Comparison of ENCODE assay signal across 24 cellular contexts in genomic region chr18:52781113-52781512, GRCh38.
DNase-seq lines count a peak whose midpoint lies in the region; ATAC-seq and TF ChIP-seq lines count a peak whose summit lies in the region.
"Had no signal": no experiment of that assay in that cellular context is flagged by ENCODE, and none has a peak within 500 bp of the region (broad histone marks: within the 10 kb centered on the region; RNA-seq: fewer than 3 reads in every experiment).

No MANE protein-coding gene starts in this region.

- H3K4me1 ChIP-seq in A673 (ENCODE audit: insufficient read depth, low read length, poor library complexity, severe bottlenecking), result peaks cover 7% of the 10 kb centered on the region
- no peaks in the 10 kb centered on the region for H3K4me1 ChIP-seq in neural progenitor cell
- H3K4me1 ChIP-seq in foreskin keratinocyte, result no peaks in the 10 kb centered on the region
- H3K4me1 ChIP-seq in gastroesophageal sphincter, result no peaks in the 10 kb centered on the region
- no peaks in the 10 kb centered on the region for H3K4me1 ChIP-seq in BE2C
- H3K4me1 ChIP-seq: BLaER1 had no signal

- no peaks in the 10 kb centered on the region for H3K79me2 ChIP-seq in neural progenitor cell (ENCODE audit: low read depth)

- H3K27ac ChIP-seq in A673 (ENCODE audit: low read depth, low read length, poor library complexity, severe bottlenecking) (no peak overlapping the region), neural progenitor cell (no peak overlapping the region), foreskin keratinocyte (no peak overlapping the region), gastroesophageal sphincter (no peak overlapping the region)
- H3K27ac ChIP-seq: BLaER1 had no signal

- no peaks in the 10 kb centered on the region for H3F3A ChIP-seq in neural progenitor cell (ENCODE audit: low read depth)

- POLR2A ChIA-PET in A673 (lab: Charles Lee; ENCODE audit: low non-redundant PET), result no interaction called here

- TF ChIP-seq EP300 in gastroesophageal sphincter (IDR thresholded peaks at IDR 0.05), result no peak

- 76 to 79% methylated on average over 4 to 5 of the region's 5 CpGs for WGBS in gastroesophageal sphincter (ENCODE audit: low coverage in 1 of 2), 2 donors

- CTCF ChIA-PET in A673 (lab: Charles Lee), result no interaction called here

- H3K4me1 Mint-ChIP-seq in neural progenitor cell, result peaks cover 21% of the 10 kb centered on the region
- H3K4me1 Mint-ChIP-seq: B cell; CD14-positive monocyte; CD4-positive, alpha-beta memory T cell; CD4-positive, CD25-positive, alpha-beta regulatory T cell; CD8-positive, alpha-beta memory T cell had no signal

- no peak overlapping the region for H3K4me2 ChIP-seq in neural progenitor cell
- H3K4me2 ChIP-seq: BLaER1 had no signal

- H3K9ac ChIP-seq in neural progenitor cell, result no peak overlapping the region
- H3K9ac ChIP-seq: BLaER1 had no signal

- DNase-seq in A673 (ENCODE audit: low spot score), result peak; percentile 15
- DNase-seq in left colon, result no peak
- peak; percentile 15 for DNase-seq in neural progenitor cell (ENCODE audit: low spot score)
- no peak for DNase-seq in foreskin keratinocyte
- no peak for DNase-seq in BE2C
- DNase-seq: 8988T; AML-193; C1 segment of cervical spinal cord; CD4-positive, alpha-beta memory T cell; CD4-positive, CD25-positive, alpha-beta regulatory T cell; CD8-positive, alpha-beta memory T cell; COR-L47; DMS 273 treated with DMSO at 0.1 percent for 48 hours; DMS153; DMS53; DMS79; DND-41; EL; GDM1 had no signal

- H3K36me3 ChIP-seq in A673 (ENCODE audit: insufficient read depth, low read length, poor library complexity, severe bottlenecking) (no peaks in the 10 kb centered on the region), neural progenitor cell (no peaks in the 10 kb centered on the region), gastroesophageal sphincter (no peaks in the 10 kb centered on the region), BE2C (no peaks in the 10 kb centered on the region)
- H3K36me3 ChIP-seq: BLaER1 had no signal

- ATAC-seq in left colon, result peak; percentile 79
- no peak for ATAC-seq in foreskin keratinocyte
- no peak for ATAC-seq in gastroesophageal sphincter
- ATAC-seq: GM12878 had no signal

- no peaks in the 10 kb centered on the region for H3K9me3 ChIP-seq in A673 (ENCODE audit: low read depth, low read length, poor library complexity, severe bottlenecking)
- no peaks in the 10 kb centered on the region for H3K9me3 ChIP-seq in neural progenitor cell (ENCODE audit: low read depth)
- H3K9me3 ChIP-seq in gastroesophageal sphincter, result no peaks in the 10 kb centered on the region
- H3K9me3 ChIP-seq in BE2C, result no peaks in the 10 kb centered on the region
- H3K9me3 ChIP-seq: BLaER1 had no signal

- BruUV-seq in A673 (replicated peaks; lab: Mats Ljungman, UMichigan), result no TSS peak

- no peak for TF ChIP-seq POLR2A in gastroesophageal sphincter (IDR thresholded peaks at IDR 0.05)

- no peaks in the 10 kb centered on the region for H4K20me1 ChIP-seq in neural progenitor cell (ENCODE audit: low read depth)
- H4K20me1 ChIP-seq: BLaER1 had no signal

- intact Hi-C loops in A673 (cut with micrococcal nuclease; ENCODE audit: unreplicated experiment) (no loop called here), left colon (cut with DNase I, micrococcal nuclease) (no loop called here)

- peaks cover 2% of the 10 kb centered on the region for H3K27me3 Mint-ChIP-seq in neural progenitor cell (ENCODE audit: insufficient read depth, low read depth)
- H3K27me3 Mint-ChIP-seq: B cell; CD4-positive, alpha-beta memory T cell; CD4-positive, CD25-positive, alpha-beta regulatory T cell; CD8-positive, alpha-beta memory T cell had no signal

- H3K4me3 ChIP-seq in A673 (ENCODE audit: low read depth, low read length, poor library complexity, severe bottlenecking) (no peak overlapping the region), neural progenitor cell (no peak overlapping the region), gastroesophageal sphincter (no peak overlapping the region), BE2C (ENCODE audit: low read depth, low read length) (no peak overlapping the region)
- H3K4me3 ChIP-seq: BLaER1, GM12878 had no signal

- TF ChIP-seq CTCF in A673 (conservative IDR thresholded peaks at IDR 0.05; ENCODE audit: low read depth, low read length) (no peak), neural progenitor cell (IDR thresholded peaks at IDR 0.05) (no peak), foreskin keratinocyte (conservative IDR thresholded peaks at IDR 0.05) (no peak), gastroesophageal sphincter (IDR thresholded peaks at IDR 0.05) (no peak), BE2C (IDR thresholded peaks at IDR 0.05; ENCODE audit: low read depth, low read length) (no peak)

- H3K4me3 Mint-ChIP-seq in neural progenitor cell, result no peak overlapping the region
- H3K4me3 Mint-ChIP-seq: B cell; CD14-positive monocyte; CD4-positive, alpha-beta memory T cell; CD4-positive, CD25-positive, alpha-beta regulatory T cell; CD8-positive, alpha-beta memory T cell had no signal

- H3K36me3 Mint-ChIP-seq in neural progenitor cell, result no peaks in the 10 kb centered on the region
- H3K36me3 Mint-ChIP-seq: CD14-positive monocyte; CD4-positive, alpha-beta memory T cell; CD4-positive, CD25-positive, alpha-beta regulatory T cell; CD8-positive, alpha-beta memory T cell had no signal

- no peak overlapping the region for H2AFZ ChIP-seq in neural progenitor cell (replicated peaks)

- H3K27me3 ChIP-seq in A673 (replicated peaks; ENCODE audit: insufficient read depth, low read depth, low read length, poor library complexity) (no peaks in the 10 kb centered on the region), neural progenitor cell (no peaks in the 10 kb centered on the region), foreskin keratinocyte (no peaks in the 10 kb centered on the region), gastroesophageal sphincter (no peaks in the 10 kb centered on the region), BE2C (no peaks in the 10 kb centered on the region)
- H3K27me3 ChIP-seq: BLaER1 had no signal

- H3K27ac Mint-ChIP-seq in neural progenitor cell, result no peak overlapping the region
- H3K27ac Mint-ChIP-seq: B cell; CD14-positive monocyte; CD4-positive, alpha-beta memory T cell; CD4-positive, CD25-positive, alpha-beta regulatory T cell; CD8-positive, alpha-beta memory T cell had no signal

- peaks cover 8% of the 10 kb centered on the region for H3K9me3 Mint-ChIP-seq in neural progenitor cell

Comparison
In these comparisons a context has a peak if more than half of its experiments do, and no peak if none do; other contexts are left out.
1. DNase-seq: peak in A673 (single experiment) and neural progenitor cell (single experiment); none in left colon (0 of 2), foreskin keratinocyte (0 of 2) and BE2C (single experiment).